ENCODE assay signal across 9 cellular contexts in the genomic region with DNA sequence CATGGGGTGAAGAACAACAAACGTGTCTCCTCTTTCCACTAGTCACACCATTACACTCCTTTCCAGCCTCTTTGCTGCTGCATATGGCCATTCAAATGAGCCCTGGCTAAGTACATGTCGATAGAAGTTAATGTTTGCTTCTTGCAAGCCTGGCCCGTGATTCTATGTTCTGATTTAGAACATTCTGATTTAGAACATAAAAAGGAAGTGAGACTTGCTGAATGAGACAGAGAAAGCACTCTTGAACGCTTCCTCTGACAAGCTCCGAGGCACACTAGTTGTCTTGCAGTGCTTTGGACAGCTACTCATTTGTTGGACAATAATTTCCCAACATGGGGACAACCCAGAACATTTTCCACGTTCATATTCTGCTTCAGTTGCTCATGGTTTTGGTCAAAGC. TPM values are rescaled to one million over a fixed set of nuclear protein-coding genes. Genes with fewer than 3 reads are reported as not detected.
"Had no signal": no experiment of that assay in that cellular context is flagged by ENCODE, and none has a peak within 500 bp of the region (broad histone marks: within the 10 kb centered on the region; RNA-seq: fewer than 3 reads in every experiment).

No MANE protein-coding gene starts in this region.

RNA-seq across cellular contexts. Expression of a gene that starts 5.1 kb away (rescaled TPM):
- total RNA-seq: activated CD4-positive, alpha-beta memory T cell treated with anti-CD3 and anti-CD28 coated beads, Interleukin-2, amount 10 ng/mL, durations not matched to agents 7 days and 5 days; activated CD8-positive, alpha-beta memory T cell treated with anti-CD3 and anti-CD28 coated beads, Interleukin-2, amount 10 ng/mL, durations not matched to agents 7 days and 5 days; bronchial epithelial cell; left cardiac atrium; mucosa of descending colon; neural crest cell; omental fat pad; posterior vena cava; upper lobe of right lung had no signal
